15 cellular contexts compared by ENCODE assay signal in genomic region chr6:15915508-15916178, GRCh38.
"Had no signal": no experiment of that assay in that cellular context is flagged by ENCODE, and none has a peak within 500 bp of the region (broad histone marks: within the 10 kb centered on the region; RNA-seq: fewer than 3 reads in every experiment).

No MANE protein-coding gene starts in this region.

- H3K4me1 ChIP-seq: breast epithelium, psoas muscle, sigmoid colon had no signal

- H3K9me3 ChIP-seq: breast epithelium, psoas muscle, sigmoid colon had no signal

- H3K36me3 ChIP-seq: breast epithelium, sigmoid colon had no signal

- H3K27me3 ChIP-seq: breast epithelium, sigmoid colon had no signal

- H3K27ac Mint-ChIP-seq: activated CD8-positive, alpha-beta memory T cell treated with anti-CD3 and anti-CD28 coated beads, Interleukin-2, amount 10 ng/mL, durations not matched to agents 7 days and 5 days; activated T-cell treated with anti-CD3 and anti-CD28 coated beads, Interleukin-2, amount 50 U/mL, for 72 hours; natural killer cell; stimulated activated naive CD8-positive, alpha-beta T cell treated with anti-CD3 and anti-CD28 coated beads, Interleukin-15, Interleukin-2, amounts not matched to agents 100 ng/mL and 50 ng/mL, for 24 hours; T-helper 1 cell treated with Interleukin-12 subunit alpha and Interleukin-12 subunit beta and Interleukin-4 antibody, amounts not matched to agents 30 μg/mL and 1 μg/mL, for 36 hours had no signal

- ATAC-seq: activated CD8-positive, alpha-beta memory T cell treated with anti-CD3 and anti-CD28 coated beads, Interleukin-2, amount 10 ng/mL, durations not matched to agents 7 days and 5 days; activated T-cell treated with anti-CD3 and anti-CD28 coated beads, Interleukin-2, amount 50 U/mL, for 72 hours; esophagus mucosa; natural killer cell; psoas muscle had no signal

- H3K9me3 Mint-ChIP-seq: activated T-cell treated with anti-CD3 and anti-CD28 coated beads, Interleukin-2, amount 50 U/mL, for 72 hours; natural killer cell; T-helper 1 cell treated with Interleukin-12 subunit alpha and Interleukin-12 subunit beta and Interleukin-4 antibody, amounts not matched to agents 30 μg/mL and 1 μg/mL, for 36 hours had no signal

- H3K4me3 Mint-ChIP-seq: activated CD8-positive, alpha-beta memory T cell treated with anti-CD3 and anti-CD28 coated beads, Interleukin-2, amount 10 ng/mL, durations not matched to agents 7 days and 5 days; activated T-cell treated with anti-CD3 and anti-CD28 coated beads, Interleukin-2, amount 50 U/mL, for 72 hours; natural killer cell; stimulated activated naive CD8-positive, alpha-beta T cell treated with anti-CD3 and anti-CD28 coated beads, Interleukin-15, Interleukin-2, amounts not matched to agents 100 ng/mL and 50 ng/mL, for 24 hours; T-helper 1 cell treated with Interleukin-12 subunit alpha and Interleukin-12 subunit beta and Interleukin-4 antibody, amounts not matched to agents 30 μg/mL and 1 μg/mL, for 36 hours had no signal

- H3K36me3 Mint-ChIP-seq: activated CD8-positive, alpha-beta memory T cell treated with anti-CD3 and anti-CD28 coated beads, Interleukin-2, amount 10 ng/mL, durations not matched to agents 7 days and 5 days; natural killer cell had no signal

- H3K27ac ChIP-seq: breast epithelium, dorsolateral prefrontal cortex, psoas muscle, sigmoid colon had no signal

- DNase-seq: activated CD4-positive, alpha-beta T cell treated with anti-CD3 and anti-CD28 coated beads for 1 hour; activated CD4-positive, alpha-beta T cell treated with anti-CD3 and anti-CD28 coated beads, Interleukin-2, amount 50 U/mL, for 48 hours; activated CD8-positive, alpha-beta memory T cell treated with anti-CD3 and anti-CD28 coated beads, Interleukin-2, amount 10 ng/mL, durations not matched to agents 7 days and 5 days; activated T-cell treated with anti-CD3 and anti-CD28 coated beads, Interleukin-2, amount 50 U/mL, for 72 hours; aorta; dorsolateral prefrontal cortex; natural killer cell; psoas muscle; sigmoid colon; stimulated activated CD4-positive, alpha-beta T cell treated with anti-CD3 and anti-CD28 coated beads, Interleukin-12 subunit alpha, Interleukin-12 subunit beta, amount 100 ng/mL, for 4 hours had no signal

- FAIRE-seq: TTC549 had no signal

- H3K4me3 ChIP-seq: breast epithelium, dorsolateral prefrontal cortex, psoas muscle, sigmoid colon had no signal
